Comparison of ENCODE assay signal across 8 cellular contexts in genomic region chr17:76529224-76529642, GRCh38. TPM values are rescaled to one million over a fixed set of nuclear protein-coding genes. Genes with fewer than 3 reads are reported as not detected.
A peak's percentile ranks its signal among the peaks of the same experiment; 100 is the strongest.
DNase-seq lines count a peak whose midpoint lies in the region; ATAC-seq and TF ChIP-seq lines count a peak whose summit lies in the region.

No MANE protein-coding gene starts in this region.

- no peak overlapping the region for H3K4me3 ChIP-seq in WERI-Rb-1 (ENCODE audit: low read depth, low read length)
- H3K4me3 ChIP-seq in heart left ventricle: peak overlapping the region in 2 of 12 donors; percentile 4 to 29
- peak overlapping the region; percentile 28 for H3K4me3 ChIP-seq in skeletal muscle satellite cell (ENCODE audit: low read length)

- no peaks in the 10 kb centered on the region for H3K36me3 ChIP-seq in WERI-Rb-1
- H3K36me3 ChIP-seq in heart left ventricle: peaks cover 0 to 10% (median 0%) of the 10 kb centered on the region in 9 donors
- H3K36me3 ChIP-seq in skeletal muscle satellite cell (ENCODE audit: insufficient read depth, low read length): no peaks in the 10 kb centered on the region

- H3K4me2 ChIP-seq in skeletal muscle satellite cell (ENCODE audit: low read length): peak overlapping the region; percentile 59

- H3K4me1 ChIP-seq in heart left ventricle (peaks cover 16 to 74% (median 57%) of the 10 kb centered on the region in 12 donors), skeletal muscle satellite cell (ENCODE audit: control insufficient read depth, insufficient read depth, low read length) (peaks cover 55% of the 10 kb centered on the region)

- DNase-seq in EH (ENCODE audit: low read depth): peak; percentile 94
- no peak for DNase-seq in WERI-Rb-1
- peak; percentile 79 to 91 (median 86) for DNase-seq in heart left ventricle
- DNase-seq in SIG-M5 (lab: John Stamatoyannopoulos, UW): no peak
- no peak for DNase-seq in GOT3 (lab: John Stamatoyannopoulos, UW)

- intact Hi-C loops in heart left ventricle (cut with DNase I): loop anchor here in 2 of 10 donors (10.0 kb wide), 2 partner anchors 96 to 186 kb away; partner anchors contain the start of gene MXRA7 (in 1 of the 2)

- H3K9me3 ChIP-seq in WERI-Rb-1 (ENCODE audit: severe bottlenecking) (no peaks in the 10 kb centered on the region), heart left ventricle (no peaks in the 10 kb centered on the region), skeletal muscle satellite cell (replicated peaks; ENCODE audit: low read length) (no peaks in the 10 kb centered on the region)

- ATAC-seq in heart left ventricle (peak; percentile 54 to 74 (median 68)), GM21390 (IDR thresholded peaks at IDR 0.05; ENCODE audit: unreplicated experiment) (no peak)
- no peak for ATAC-seq in activated CD4-positive, CD25-positive, alpha-beta regulatory T cell treated with anti-CD3 and anti-CD28 coated beads, Interleukin-2, amount 50 U/mL, for 24 hours

- no peaks in the 10 kb centered on the region for H3K27me3 ChIP-seq in WERI-Rb-1 (ENCODE audit: insufficient read depth, low read depth, severe bottlenecking)
- H3K27me3 ChIP-seq in heart left ventricle: no peaks in the 10 kb centered on the region
- H3K27me3 ChIP-seq in skeletal muscle satellite cell (ENCODE audit: control insufficient read depth, insufficient read depth, low read length): no peaks in the 10 kb centered on the region

- WGBS in heart left ventricle, 4 donors: 43 to 56% (median 49%) methylated on average over 4 to 9 of the region's 9 CpGs

- TF ChIP-seq POLR2A in heart left ventricle (IDR thresholded peaks at IDR 0.05): no peak

- peak overlapping the region; percentile 78 for H3K9ac ChIP-seq in skeletal muscle satellite cell (ENCODE audit: low read depth, low read length)

- TF ChIP-seq CTCF in WERI-Rb-1 (IDR thresholded peaks at IDR 0.05; ENCODE audit: low read depth, low read length): no peak
- TF ChIP-seq CTCF in heart left ventricle (IDR thresholded peaks at IDR 0.05): peak in 2 of 12 donors; percentile 1 to 6

- H3K27ac ChIP-seq in WERI-Rb-1 (peak overlapping the region; percentile 1; the same call in 1 of the 2 replicates), heart left ventricle (peak overlapping the region; percentile 89 to 99 (median 95))

RNA-seq across cellular contexts. Expression of gene CYGB, which starts 8.3 kb away (rescaled TPM):
- total RNA-seq in heart left ventricle: 10 to 100 TPM; 11.8 to 37.9 (median 21.9) TPM
- 10 to 100 TPM; 16.7 to 25.9 TPM for polyA plus RNA-seq in heart left ventricle
- total RNA-seq in skeletal muscle satellite cell (2012; rRNA removed): 12.7 and 12.9 TPM in 2 replicates

RNA-seq across cellular contexts. Expression of gene PRCD, which starts 10.6 kb away (rescaled TPM):
- 1 to 10 TPM; 1.1 to 4.9 (median 2.7) TPM for total RNA-seq in heart left ventricle
- polyA plus RNA-seq in heart left ventricle: 1 to 10 TPM; 1.2 to 7.6 TPM
- total RNA-seq in skeletal muscle satellite cell (2012; rRNA removed): 0.22 and 1.0 TPM in 2 replicates

RNA-seq across cellular contexts. Expression of gene RHBDF2, which starts 28.0 kb away (rescaled TPM):
- total RNA-seq in heart left ventricle: 10 to 100 TPM in 7 of 9 donors, 1 to 10 TPM in 2; 6.3 to 49.4 (median 14.1) TPM
- polyA plus RNA-seq in heart left ventricle: 10 to 100 TPM; 11.7 to 18.3 TPM
- total RNA-seq in skeletal muscle satellite cell (2012; rRNA removed): 6.6 and 9.6 TPM in 2 replicates

RNA-seq across cellular contexts. Expression of gene ST6GALNAC2, which starts 56.4 kb away (rescaled TPM):
- total RNA-seq in heart left ventricle: 1 to 10 TPM; 3.3 to 7.8 (median 5.6) TPM
- polyA plus RNA-seq in heart left ventricle: 1 to 10 TPM; 2.1 to 2.3 TPM
- total RNA-seq in skeletal muscle satellite cell (2012; rRNA removed): 0.22 TPM in 1 of 2 replicates, not detected in the other

Comparison
In these comparisons a context has a peak if more than half of its experiments do, and no peak if none do; other contexts are left out.
1. DNase-seq: peak in EH (single experiment) and heart left ventricle (5 of 5); none in WERI-Rb-1 (single experiment), SIG-M5 (single experiment) and GOT3 (single experiment).
2. ATAC-seq: peak in heart left ventricle (4 of 4); none in GM21390 (single experiment) and activated CD4-positive, CD25-positive, alpha-beta regulatory T cell treated with anti-CD3 and anti-CD28 coated beads, Interleukin-2, amount 50 U/mL, for 24 hours (0 of 2).